17 cellular contexts compared by ENCODE assay signal in the genomic region with DNA sequence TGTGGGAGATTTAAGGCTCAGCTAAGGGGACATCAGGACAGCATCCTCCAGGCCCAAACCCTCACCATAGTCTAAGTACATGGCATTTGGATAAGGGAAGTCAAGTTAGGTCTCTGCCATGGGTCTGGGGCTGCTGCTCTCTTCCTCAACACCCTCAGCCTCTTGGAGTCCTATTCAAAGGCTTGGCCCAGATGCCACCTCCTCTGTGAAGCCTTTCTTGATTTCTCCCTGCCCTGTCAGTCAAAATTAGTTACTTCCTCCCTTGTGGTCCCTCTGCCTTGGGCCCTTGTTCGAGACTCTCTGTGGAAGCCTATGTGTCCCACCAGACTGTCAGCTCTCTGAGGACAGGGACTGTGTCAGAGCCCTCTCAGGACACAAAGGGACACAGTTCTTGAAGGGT. TPM values are rescaled to one million over a fixed set of nuclear protein-coding genes. Genes with fewer than 3 reads are reported as not detected.
DNase-seq lines count a peak whose midpoint lies in the region; ATAC-seq and TF ChIP-seq lines count a peak whose summit lies in the region.
"Had no signal": no experiment of that assay in that cellular context is flagged by ENCODE, and none has a peak within 500 bp of the region (broad histone marks: within the 10 kb centered on the region; RNA-seq: fewer than 3 reads in every experiment).

No MANE protein-coding gene starts in this region.

- POLR2A ChIA-PET in activated naive CD8-positive, alpha-beta T cell treated with anti-CD3 and anti-CD28 coated beads, Interleukin-2, amount 10 ng/mL, durations not matched to agents 7 days and 5 days (lab: Charles Lee): no interaction called here

- H3K4me1 ChIP-seq in body of pancreas (peaks cover 62% of the 10 kb centered on the region), uterus (peaks cover 0 to 28% of the 10 kb centered on the region in 2 donors)

- H3K36me3 ChIP-seq in body of pancreas (replicated peaks in 1 of 2; ENCODE audit: insufficient read depth in 1 of 2, low read depth in 2 of 2) (no peaks in the 10 kb centered on the region), uterus (no peaks in the 10 kb centered on the region)

- peak overlapping the region; percentile 21 for H3K27ac Mint-ChIP-seq in activated naive CD8-positive, alpha-beta T cell treated with anti-CD3 and anti-CD28 coated beads, Interleukin-2, amount 10 ng/mL, durations not matched to agents 7 days and 5 days
- H3K27ac Mint-ChIP-seq in activated naive CD8-positive, alpha-beta T cell treated with anti-CD3 and anti-CD28 coated beads, Interleukin-2, amount 50 U/mL, for 24 hours: no peak overlapping the region
- peak overlapping the region; percentile 83 for H3K27ac Mint-ChIP-seq in neural crest cell (ENCODE audit: unreplicated experiment)

- H3K9me3 ChIP-seq in body of pancreas: no peaks in the 10 kb centered on the region
- no peaks in the 10 kb centered on the region for H3K9me3 ChIP-seq in uterus

- H3K27ac ChIP-seq in body of pancreas (peak overlapping the region in 3 of 4 donors; percentile 46 to 59 (median 58)), uterus (peak overlapping the region; percentile 21 to 73)

- ATAC-seq in activated naive CD8-positive, alpha-beta T cell treated with anti-CD3 and anti-CD28 coated beads, Interleukin-2, amount 10 ng/mL, durations not matched to agents 7 days and 5 days (ENCODE audit: low read depth): no peak
- no peak for ATAC-seq in activated naive CD8-positive, alpha-beta T cell treated with anti-CD3 and anti-CD28 coated beads, Interleukin-2, amount 50 U/mL, for 24 hours
- ATAC-seq in body of pancreas (no peak), HG03025 (IDR thresholded peaks at IDR 0.05; ENCODE audit: low FRiP score, unreplicated experiment) (no peak)

- no peaks in the 10 kb centered on the region for H3K27me3 ChIP-seq in body of pancreas
- no peaks in the 10 kb centered on the region for H3K27me3 ChIP-seq in uterus

- peaks cover 6% of the 10 kb centered on the region for H3K27me3 Mint-ChIP-seq in activated naive CD8-positive, alpha-beta T cell treated with anti-CD3 and anti-CD28 coated beads, Interleukin-2, amount 10 ng/mL, durations not matched to agents 7 days and 5 days
- H3K27me3 Mint-ChIP-seq in activated naive CD8-positive, alpha-beta T cell treated with anti-CD3 and anti-CD28 coated beads, Interleukin-2, amount 50 U/mL, for 24 hours: peaks cover 7% of the 10 kb centered on the region
- peaks cover 8% of the 10 kb centered on the region for H3K27me3 Mint-ChIP-seq in neural crest cell (ENCODE audit: low read depth)

- no peaks in the 10 kb centered on the region for H3K9me3 Mint-ChIP-seq in activated naive CD8-positive, alpha-beta T cell treated with anti-CD3 and anti-CD28 coated beads, Interleukin-2, amount 10 ng/mL, durations not matched to agents 7 days and 5 days
- H3K9me3 Mint-ChIP-seq in activated naive CD8-positive, alpha-beta T cell treated with anti-CD3 and anti-CD28 coated beads, Interleukin-2, amount 50 U/mL, for 24 hours: no peaks in the 10 kb centered on the region
- H3K9me3 Mint-ChIP-seq in neural crest cell: no peaks in the 10 kb centered on the region

- WGBS in body of pancreas, 2 donors: 68 to 86% methylated on average over 1 of the region's 1 CpG

- H3K4me3 Mint-ChIP-seq in activated naive CD8-positive, alpha-beta T cell treated with anti-CD3 and anti-CD28 coated beads, Interleukin-2, amount 10 ng/mL, durations not matched to agents 7 days and 5 days: peak overlapping the region; percentile 15
- H3K4me3 Mint-ChIP-seq in activated naive CD8-positive, alpha-beta T cell treated with anti-CD3 and anti-CD28 coated beads, Interleukin-2, amount 50 U/mL, for 24 hours: no peak overlapping the region
- H3K4me3 Mint-ChIP-seq in neural crest cell: peak overlapping the region; percentile 31

- intact Hi-C loops in body of pancreas (cut with DNase I): no loop called here
- intact Hi-C loops in uterus (cut with DNase I; ENCODE audit: low total_unique reads): loop anchor here (10.0 kb wide), 1 partner anchor 361 kb away; no protein-coding TSS in a partner anchor

- H3K4me1 Mint-ChIP-seq in activated naive CD8-positive, alpha-beta T cell treated with anti-CD3 and anti-CD28 coated beads, Interleukin-2, amount 10 ng/mL, durations not matched to agents 7 days and 5 days: peaks cover 13% of the 10 kb centered on the region
- H3K4me1 Mint-ChIP-seq in activated naive CD8-positive, alpha-beta T cell treated with anti-CD3 and anti-CD28 coated beads, Interleukin-2, amount 50 U/mL, for 24 hours: peaks cover 9% of the 10 kb centered on the region
- peaks cover 72% of the 10 kb centered on the region for H3K4me1 Mint-ChIP-seq in neural crest cell

- DNase-seq in activated naive CD8-positive, alpha-beta T cell treated with anti-CD3 and anti-CD28 coated beads, Interleukin-2, amount 10 ng/mL, durations not matched to agents 7 days and 5 days: no peak
- DNase-seq in activated naive CD8-positive, alpha-beta T cell treated with anti-CD3 and anti-CD28 coated beads, Interleukin-2, amount 50 U/mL, for 24 hours: no peak
- DNase-seq in body of pancreas (no peak), neural crest cell (ENCODE audit: low read depth, low spot score) (no peak), uterus (no peak), putamen (ENCODE audit: low spot score) (no peak)
- no peak for DNase-seq in effector CD4-positive, alpha-beta T cell
- DNase-seq: 8988T, DND-41, HCEC 1CT, NCI-H1436 treated with DMSO at 0.1 percent for 48 hours, NCI-H2029 treated with DMSO at 0.1 percent for 48 hours, NCI-H2171 treated with DMSO at 0.1 percent for 48 hours, NCI-H446 treated with DMSO at 0.1 percent for 48 hours, OCI-M1, SIG-M5 had no signal

- no peak for TF ChIP-seq POLR2A in body of pancreas (IDR thresholded peaks at IDR 0.05)
- no peak for TF ChIP-seq POLR2A in uterus (IDR thresholded peaks at IDR 0.05)

- H3K36me3 Mint-ChIP-seq in activated naive CD8-positive, alpha-beta T cell treated with anti-CD3 and anti-CD28 coated beads, Interleukin-2, amount 10 ng/mL, durations not matched to agents 7 days and 5 days: no peaks in the 10 kb centered on the region
- H3K36me3 Mint-ChIP-seq in activated naive CD8-positive, alpha-beta T cell treated with anti-CD3 and anti-CD28 coated beads, Interleukin-2, amount 50 U/mL, for 24 hours (ENCODE audit: low read depth): no peaks in the 10 kb centered on the region
- H3K36me3 Mint-ChIP-seq in neural crest cell (ENCODE audit: low read depth): no peaks in the 10 kb centered on the region

- no peak for TF ChIP-seq CTCF in body of pancreas (IDR thresholded peaks at IDR 0.05)
- no peak for TF ChIP-seq CTCF in neural crest cell (conservative IDR thresholded peaks at IDR 0.05)
- TF ChIP-seq CTCF in uterus (IDR thresholded peaks at IDR 0.05): no peak

- H3K4me3 ChIP-seq in body of pancreas (no peak overlapping the region), uterus (no peak overlapping the region)

RNA-seq across cellular contexts. Expression of gene DAB2IP, which starts 17.7 kb away (rescaled TPM):
- under 1 TPM; 0.20 to 0.25 TPM for total RNA-seq in activated naive CD8-positive, alpha-beta T cell treated with anti-CD3 and anti-CD28 coated beads, Interleukin-2, amount 10 ng/mL, durations not matched to agents 7 days and 5 days
- 10 to 100 TPM; 25.2 to 34.9 TPM for total RNA-seq in body of pancreas
- total RNA-seq in neural crest cell: 46.4 and 48.3 TPM in 2 replicates
- 100 to 1,000 TPM in 1 of 4 donors, 10 to 100 TPM in 3; 22.0 to 139 (median 31.6) TPM for total RNA-seq in uterus

Comparison
In these comparisons a context has a peak if more than half of its experiments do, and no peak if none do; other contexts are left out.
1. RNA of gene DAB2IP, which starts 17.7 kb away (total RNA-seq): 46.4 to 48.3 TPM in neural crest cell, 22.0 to 139 TPM in uterus and 25.2 to 34.9 TPM in body of pancreas; 0.20 to 0.25 TPM in activated naive CD8-positive, alpha-beta T cell treated with anti-CD3 and anti-CD28 coated beads, Interleukin-2, amount 10 ng/mL, durations not matched to agents 7 days and 5 days; every median in the first group is over 10 times any median in the second.